Comparison of ENCODE assay signal across 8 cellular contexts in genomic region chr2:39816845-39817244, GRCh38.
"Had no signal": no experiment of that assay in that cellular context is flagged by ENCODE, and none has a peak within 500 bp of the region (broad histone marks: within the 10 kb centered on the region; RNA-seq: fewer than 3 reads in every experiment).

No MANE protein-coding gene starts in this region.

- H3K4me3 Mint-ChIP-seq: GM23338, HFFc6 had no signal

- H3K27ac Mint-ChIP-seq: GM23338, HFFc6 had no signal

- H3K36me3 ChIP-seq: HAP-1 had no signal

- DNase-seq: HFFc6, IMR-90, KG1 had no signal

- H3K4me2 ChIP-seq: GM23338 had no signal

- ATAC-seq: GM23338, HCT116, K562 had no signal

- H3K4me3 ChIP-seq: GM23338, HAP-1, K562 had no signal

- H3K4me1 ChIP-seq: HAP-1 had no signal

- H3K27ac ChIP-seq: HL-60 had no signal
